In the genomic region with DNA sequence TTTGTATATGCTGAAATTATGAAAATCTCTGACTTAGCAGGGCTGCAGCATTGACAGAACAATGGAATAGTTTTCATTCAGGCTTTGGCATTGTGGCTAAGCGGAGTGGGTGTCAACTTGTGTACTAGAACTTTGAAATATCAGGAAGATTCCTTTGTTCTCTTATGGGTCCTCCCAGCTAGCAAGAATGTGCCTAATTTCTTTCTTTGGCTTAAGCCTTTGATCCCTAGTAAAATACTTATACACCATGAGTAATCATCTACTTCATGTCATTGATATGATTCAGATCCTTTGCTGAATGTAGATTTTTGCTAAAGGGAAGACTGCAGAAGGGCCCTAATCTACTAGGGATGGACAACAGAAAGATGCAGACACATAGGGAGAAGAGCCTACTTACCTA, we compare ENCODE assay signal across 1 cellular context.
TF ChIP-seq lines count a peak whose summit lies in the region.

No MANE protein-coding gene starts in this region.

TF ChIP-seq in K562, 482 proteins besides CTCF, POLR2A, EP300 and RAD21 (continued from another document):
- TF ChIP-seq, protein P1, sequence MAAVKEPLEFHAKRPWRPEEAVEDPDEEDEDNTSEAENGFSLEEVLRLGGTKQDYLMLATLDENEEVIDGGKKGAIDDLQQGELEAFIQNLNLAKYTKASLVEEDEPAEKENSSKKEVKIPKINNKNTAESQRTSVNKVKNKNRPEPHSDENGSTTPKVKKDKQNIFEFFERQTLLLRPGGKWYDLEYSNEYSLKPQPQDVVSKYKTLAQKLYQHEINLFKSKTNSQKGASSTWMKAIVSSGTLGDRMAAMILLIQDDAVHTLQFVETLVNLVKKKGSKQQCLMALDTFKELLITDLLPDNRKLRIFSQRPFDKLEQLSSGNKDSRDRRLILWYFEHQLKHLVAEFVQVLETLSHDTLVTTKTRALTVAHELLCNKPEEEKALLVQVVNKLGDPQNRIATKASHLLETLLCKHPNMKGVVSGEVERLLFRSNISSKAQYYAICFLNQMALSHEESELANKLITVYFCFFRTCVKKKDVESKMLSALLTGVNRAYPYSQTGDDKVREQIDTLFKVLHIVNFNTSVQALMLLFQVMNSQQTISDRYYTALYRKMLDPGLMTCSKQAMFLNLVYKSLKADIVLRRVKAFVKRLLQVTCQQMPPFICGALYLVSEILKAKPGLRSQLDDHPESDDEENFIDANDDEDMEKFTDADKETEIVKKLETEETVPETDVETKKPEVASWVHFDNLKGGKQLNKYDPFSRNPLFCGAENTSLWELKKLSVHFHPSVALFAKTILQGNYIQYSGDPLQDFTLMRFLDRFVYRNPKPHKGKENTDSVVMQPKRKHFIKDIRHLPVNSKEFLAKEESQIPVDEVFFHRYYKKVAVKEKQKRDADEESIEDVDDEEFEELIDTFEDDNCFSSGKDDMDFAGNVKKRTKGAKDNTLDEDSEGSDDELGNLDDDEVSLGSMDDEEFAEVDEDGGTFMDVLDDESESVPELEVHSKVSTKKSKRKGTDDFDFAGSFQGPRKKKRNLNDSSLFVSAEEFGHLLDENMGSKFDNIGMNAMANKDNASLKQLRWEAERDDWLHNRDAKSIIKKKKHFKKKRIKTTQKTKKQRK (IDR thresholded peaks at IDR 0.05; ENCODE audit: borderline replicate concordance, low read depth, low read length), result no peak
- TF ChIP-seq SOX6 (IDR thresholded peaks at IDR 0.05), result no peak
- TF ChIP-seq, protein P2, sequence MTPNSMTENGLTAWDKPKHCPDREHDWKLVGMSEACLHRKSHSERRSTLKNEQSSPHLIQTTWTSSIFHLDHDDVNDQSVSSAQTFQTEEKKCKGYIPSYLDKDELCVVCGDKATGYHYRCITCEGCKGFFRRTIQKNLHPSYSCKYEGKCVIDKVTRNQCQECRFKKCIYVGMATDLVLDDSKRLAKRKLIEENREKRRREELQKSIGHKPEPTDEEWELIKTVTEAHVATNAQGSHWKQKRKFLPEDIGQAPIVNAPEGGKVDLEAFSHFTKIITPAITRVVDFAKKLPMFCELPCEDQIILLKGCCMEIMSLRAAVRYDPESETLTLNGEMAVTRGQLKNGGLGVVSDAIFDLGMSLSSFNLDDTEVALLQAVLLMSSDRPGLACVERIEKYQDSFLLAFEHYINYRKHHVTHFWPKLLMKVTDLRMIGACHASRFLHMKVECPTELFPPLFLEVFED (CRISPR knock-in tag; conservative IDR thresholded peaks at IDR 0.05), result no peak
- TF ChIP-seq RB1 (IDR thresholded peaks at IDR 0.05; ENCODE audit: low read depth), result no peak
- no peak for TF ChIP-seq RFX7 (CRISPR knock-in tag; IDR thresholded peaks at IDR 0.05)
